ENCODE assay signal across 6 cellular contexts in genomic region chr1:155174334-155175280, GRCh38.
DNase-seq lines count a peak whose midpoint lies in the region; ATAC-seq lines count a peak whose summit lies in the region.

No MANE protein-coding gene starts in this region.

- intact Hi-C loops in posterior cingulate gyrus (cut with DNase I) = no loop called here

- ATAC-seq in GM19395 (IDR thresholded peaks at IDR 0.05; ENCODE audit: unreplicated experiment) = no peak

- H3K27ac ChIP-seq in cingulate gyrus (ENCODE audit: low read depth, low read length) = peak overlapping the region; percentile 83

- DNase-seq in ELR (ENCODE audit: low read depth) = peak; percentile 46
- DNase-seq in RPMI8226 = peak; percentile 28
- DNase-seq in posterior cingulate gyrus = peak in 9 of 10 donors; percentile 23 to 92 (median 56)
- DNase-seq in DMS114 treated with DMSO at 0.1 percent for 48 hours (lab: John Stamatoyannopoulos, UW; ENCODE audit: unreplicated experiment) = no peak
